ENCODE assay signal across 1 cellular context in the genomic region with DNA sequence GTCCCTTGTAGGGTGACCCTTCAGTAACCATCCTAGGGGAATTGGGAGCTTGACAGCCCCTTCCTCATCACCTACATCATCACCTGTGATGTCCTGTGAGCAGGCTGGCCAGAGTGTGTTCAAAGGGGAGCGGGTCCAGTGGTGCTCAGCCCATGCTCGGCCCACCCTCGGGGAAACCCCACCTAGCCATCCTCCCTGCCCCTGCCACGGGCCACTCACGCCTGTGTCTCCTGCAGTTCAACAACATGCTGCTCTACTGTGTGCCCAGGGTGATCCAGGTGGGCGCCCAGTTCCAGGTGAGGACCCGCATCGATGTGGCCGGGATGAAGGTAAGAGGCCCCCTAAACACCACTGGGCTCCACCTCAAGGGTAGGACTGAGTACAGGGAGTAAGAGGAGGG.
TF ChIP-seq lines count a peak whose summit lies in the region.

No MANE protein-coding gene starts in this region.

TF ChIP-seq in H1, 55 proteins besides CTCF, POLR2A, EP300 and RAD21:
- TF ChIP-seq, protein P1, sequence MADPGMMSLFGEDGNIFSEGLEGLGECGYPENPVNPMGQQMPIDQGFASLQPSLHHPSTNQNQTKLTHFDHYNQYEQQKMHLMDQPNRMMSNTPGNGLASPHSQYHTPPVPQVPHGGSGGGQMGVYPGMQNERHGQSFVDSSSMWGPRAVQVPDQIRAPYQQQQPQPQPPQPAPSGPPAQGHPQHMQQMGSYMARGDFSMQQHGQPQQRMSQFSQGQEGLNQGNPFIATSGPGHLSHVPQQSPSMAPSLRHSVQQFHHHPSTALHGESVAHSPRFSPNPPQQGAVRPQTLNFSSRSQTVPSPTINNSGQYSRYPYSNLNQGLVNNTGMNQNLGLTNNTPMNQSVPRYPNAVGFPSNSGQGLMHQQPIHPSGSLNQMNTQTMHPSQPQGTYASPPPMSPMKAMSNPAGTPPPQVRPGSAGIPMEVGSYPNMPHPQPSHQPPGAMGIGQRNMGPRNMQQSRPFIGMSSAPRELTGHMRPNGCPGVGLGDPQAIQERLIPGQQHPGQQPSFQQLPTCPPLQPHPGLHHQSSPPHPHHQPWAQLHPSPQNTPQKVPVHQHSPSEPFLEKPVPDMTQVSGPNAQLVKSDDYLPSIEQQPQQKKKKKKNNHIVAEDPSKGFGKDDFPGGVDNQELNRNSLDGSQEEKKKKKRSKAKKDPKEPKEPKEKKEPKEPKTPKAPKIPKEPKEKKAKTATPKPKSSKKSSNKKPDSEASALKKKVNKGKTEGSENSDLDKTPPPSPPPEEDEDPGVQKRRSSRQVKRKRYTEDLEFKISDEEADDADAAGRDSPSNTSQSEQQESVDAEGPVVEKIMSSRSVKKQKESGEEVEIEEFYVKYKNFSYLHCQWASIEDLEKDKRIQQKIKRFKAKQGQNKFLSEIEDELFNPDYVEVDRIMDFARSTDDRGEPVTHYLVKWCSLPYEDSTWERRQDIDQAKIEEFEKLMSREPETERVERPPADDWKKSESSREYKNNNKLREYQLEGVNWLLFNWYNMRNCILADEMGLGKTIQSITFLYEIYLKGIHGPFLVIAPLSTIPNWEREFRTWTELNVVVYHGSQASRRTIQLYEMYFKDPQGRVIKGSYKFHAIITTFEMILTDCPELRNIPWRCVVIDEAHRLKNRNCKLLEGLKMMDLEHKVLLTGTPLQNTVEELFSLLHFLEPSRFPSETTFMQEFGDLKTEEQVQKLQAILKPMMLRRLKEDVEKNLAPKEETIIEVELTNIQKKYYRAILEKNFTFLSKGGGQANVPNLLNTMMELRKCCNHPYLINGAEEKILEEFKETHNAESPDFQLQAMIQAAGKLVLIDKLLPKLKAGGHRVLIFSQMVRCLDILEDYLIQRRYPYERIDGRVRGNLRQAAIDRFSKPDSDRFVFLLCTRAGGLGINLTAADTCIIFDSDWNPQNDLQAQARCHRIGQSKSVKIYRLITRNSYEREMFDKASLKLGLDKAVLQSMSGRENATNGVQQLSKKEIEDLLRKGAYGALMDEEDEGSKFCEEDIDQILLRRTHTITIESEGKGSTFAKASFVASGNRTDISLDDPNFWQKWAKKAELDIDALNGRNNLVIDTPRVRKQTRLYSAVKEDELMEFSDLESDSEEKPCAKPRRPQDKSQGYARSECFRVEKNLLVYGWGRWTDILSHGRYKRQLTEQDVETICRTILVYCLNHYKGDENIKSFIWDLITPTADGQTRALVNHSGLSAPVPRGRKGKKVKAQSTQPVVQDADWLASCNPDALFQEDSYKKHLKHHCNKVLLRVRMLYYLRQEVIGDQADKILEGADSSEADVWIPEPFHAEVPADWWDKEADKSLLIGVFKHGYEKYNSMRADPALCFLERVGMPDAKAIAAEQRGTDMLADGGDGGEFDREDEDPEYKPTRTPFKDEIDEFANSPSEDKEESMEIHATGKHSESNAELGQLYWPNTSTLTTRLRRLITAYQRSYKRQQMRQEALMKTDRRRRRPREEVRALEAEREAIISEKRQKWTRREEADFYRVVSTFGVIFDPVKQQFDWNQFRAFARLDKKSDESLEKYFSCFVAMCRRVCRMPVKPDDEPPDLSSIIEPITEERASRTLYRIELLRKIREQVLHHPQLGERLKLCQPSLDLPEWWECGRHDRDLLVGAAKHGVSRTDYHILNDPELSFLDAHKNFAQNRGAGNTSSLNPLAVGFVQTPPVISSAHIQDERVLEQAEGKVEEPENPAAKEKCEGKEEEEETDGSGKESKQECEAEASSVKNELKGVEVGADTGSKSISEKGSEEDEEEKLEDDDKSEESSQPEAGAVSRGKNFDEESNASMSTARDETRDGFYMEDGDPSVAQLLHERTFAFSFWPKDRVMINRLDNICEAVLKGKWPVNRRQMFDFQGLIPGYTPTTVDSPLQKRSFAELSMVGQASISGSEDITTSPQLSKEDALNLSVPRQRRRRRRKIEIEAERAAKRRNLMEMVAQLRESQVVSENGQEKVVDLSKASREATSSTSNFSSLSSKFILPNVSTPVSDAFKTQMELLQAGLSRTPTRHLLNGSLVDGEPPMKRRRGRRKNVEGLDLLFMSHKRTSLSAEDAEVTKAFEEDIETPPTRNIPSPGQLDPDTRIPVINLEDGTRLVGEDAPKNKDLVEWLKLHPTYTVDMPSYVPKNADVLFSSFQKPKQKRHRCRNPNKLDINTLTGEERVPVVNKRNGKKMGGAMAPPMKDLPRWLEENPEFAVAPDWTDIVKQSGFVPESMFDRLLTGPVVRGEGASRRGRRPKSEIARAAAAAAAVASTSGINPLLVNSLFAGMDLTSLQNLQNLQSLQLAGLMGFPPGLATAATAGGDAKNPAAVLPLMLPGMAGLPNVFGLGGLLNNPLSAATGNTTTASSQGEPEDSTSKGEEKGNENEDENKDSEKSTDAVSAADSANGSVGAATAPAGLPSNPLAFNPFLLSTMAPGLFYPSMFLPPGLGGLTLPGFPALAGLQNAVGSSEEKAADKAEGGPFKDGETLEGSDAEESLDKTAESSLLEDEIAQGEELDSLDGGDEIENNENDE (IDR thresholded peaks at IDR 0.05; ENCODE audit: insufficient replicate concordance, low read length), result no peak
- no peak for TF ChIP-seq SAP30 (IDR thresholded peaks at IDR 0.05; ENCODE audit: insufficient read depth, insufficient replicate concordance, low read length)
- no peak for TF ChIP-seq HDAC6 (IDR thresholded peaks at IDR 0.05; ENCODE audit: low read depth, low read length)
